12 cellular contexts compared by ENCODE assay signal in the genomic region with DNA sequence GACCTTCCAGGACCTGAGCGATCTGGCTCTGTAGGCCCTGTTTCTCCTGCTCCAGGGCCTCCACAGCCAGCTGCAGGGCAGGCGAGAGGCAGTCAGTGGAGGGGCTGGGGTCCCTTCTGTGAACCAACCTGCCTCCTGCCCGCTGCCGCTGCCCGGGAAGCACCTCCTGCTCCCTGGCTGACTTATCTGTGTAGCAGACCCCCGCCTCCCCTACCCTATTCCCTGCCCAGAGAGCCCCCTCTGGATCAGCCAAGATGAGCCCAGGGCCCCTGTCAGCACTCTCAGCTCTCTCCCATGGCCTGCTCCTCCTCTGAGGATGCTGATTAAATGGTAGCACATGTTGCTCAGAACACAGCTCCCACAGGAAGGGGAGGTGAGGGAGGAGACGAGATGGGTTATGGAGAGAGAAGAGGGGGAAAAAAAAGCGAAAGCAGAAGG. TPM values are rescaled to one million over a fixed set of nuclear protein-coding genes. Genes with fewer than 3 reads are reported as not detected.
DNase-seq lines count a peak whose midpoint lies in the region; ATAC-seq and TF ChIP-seq lines count a peak whose summit lies in the region.
"Had no signal": no experiment of that assay in that cellular context is flagged by ENCODE, and none has a peak within 500 bp of the region (broad histone marks: within the 10 kb centered on the region; RNA-seq: fewer than 3 reads in every experiment).

No MANE protein-coding gene starts in this region.

- peak overlapping the region; percentile 98 for H2AK5ac ChIP-seq in neuronal stem cell (ENCODE audit: low read depth, low read length)

- POLR2A ChIA-PET in CD4-positive, alpha-beta T cell (lab: Charles Lee) = no interaction called here

- no peaks in the 10 kb centered on the region for H3K36me3 Mint-ChIP-seq in CD4-positive, alpha-beta T cell (ENCODE audit: low read depth)

- no CpG with 5 or more reads among the region's 8 CpGs for WGBS in neuronal stem cell (ENCODE audit: extremely low coverage in 2 of 2, insufficient read length in 2 of 2, insufficient replicate concordance in 1 of 2), 2 donors

- no peaks in the 10 kb centered on the region for H3K9me3 Mint-ChIP-seq in CD4-positive, alpha-beta T cell
- H3K9me3 Mint-ChIP-seq: activated naive CD4-positive, alpha-beta T cell treated with anti-CD3 and anti-CD28 coated beads for 36 hours had no signal

- peaks cover 15% of the 10 kb centered on the region for H3K79me1 ChIP-seq in neuronal stem cell (ENCODE audit: low read depth, low read length)

- H3K4me1 Mint-ChIP-seq in CD4-positive, alpha-beta T cell (ENCODE audit: low read depth) = peaks cover 13% of the 10 kb centered on the region

- H3K27me3 Mint-ChIP-seq in CD4-positive, alpha-beta T cell = peaks cover 68% of the 10 kb centered on the region

- peak overlapping the region; percentile 94 for H2BK15ac ChIP-seq in neuronal stem cell (ENCODE audit: low read length)

- H3K27ac Mint-ChIP-seq in CD4-positive, alpha-beta T cell = no peak overlapping the region
- H3K27ac Mint-ChIP-seq: activated naive CD4-positive, alpha-beta T cell treated with anti-CD3 and anti-CD28 coated beads for 36 hours had no signal

- H3K18ac ChIP-seq in neuronal stem cell (ENCODE audit: low read length) = peak overlapping the region; percentile 100

- H4K8ac ChIP-seq in neuronal stem cell (ENCODE audit: low read depth, low read length) = no peak overlapping the region

- peak overlapping the region; percentile 97 for H3K23ac ChIP-seq in neuronal stem cell (ENCODE audit: low read depth, low read length, poor library complexity)

- intact Hi-C loops in CD4-positive, alpha-beta T cell (cut with DNase I, micrococcal nuclease) = loop anchor here in 1 of 2 experiments (5.0 kb wide), 1 partner anchor 48 kb away; no protein-coding TSS in a partner anchor

- H3K27me3 ChIP-seq in SJCRH30 (peaks cover 5% of the 10 kb centered on the region; the same call in 1 of the 2 replicates), neuronal stem cell (ENCODE audit: control insufficient read depth in 3 of 3, insufficient read depth in 3 of 3, low read depth in 1 of 3, low read length in 3 of 3) (peaks cover 0 to 19% (median 0%) of the 10 kb centered on the region in 3 experiments)
- peaks cover 61% of the 10 kb centered on the region for H3K27me3 ChIP-seq in CD4-positive, alpha-beta T cell (ENCODE audit: control insufficient read depth, insufficient read depth, low read length)

- H4K91ac ChIP-seq in neuronal stem cell (ENCODE audit: low read depth, low read length, poor library complexity) = peak overlapping the region; percentile 76

- no peaks in the 10 kb centered on the region for H3K9me3 ChIP-seq in SJCRH30 (replicated peaks)
- peaks cover 2 to 10% of the 10 kb centered on the region in 2 donors for H3K9me3 ChIP-seq in neuronal stem cell (replicated peaks in 1 of 2; ENCODE audit: control insufficient read depth in 2 of 2, insufficient read depth in 1 of 2, low read depth in 1 of 2, low read length in 2 of 2)
- no peaks in the 10 kb centered on the region for H3K9me3 ChIP-seq in CD4-positive, alpha-beta T cell (ENCODE audit: control insufficient read depth, low read length)

- H3K36me3 ChIP-seq in SJCRH30 (peaks cover 46% of the 10 kb centered on the region), neuronal stem cell (replicated peaks in 1 of 2; ENCODE audit: control insufficient read depth in 2 of 2, insufficient read depth in 2 of 2, low read length in 2 of 2) (peaks cover 32 to 47% of the 10 kb centered on the region in 2 donors)

- peak overlapping the region; percentile 100 for H2BK12ac ChIP-seq in neuronal stem cell (ENCODE audit: low read length)

- H3K4me1 ChIP-seq in SJCRH30 (peaks cover 39% of the 10 kb centered on the region), neuronal stem cell (ENCODE audit: control insufficient read depth in 2 of 2, insufficient read depth in 1 of 2, low read depth in 1 of 2, low read length in 2 of 2) (peaks cover 34 to 45% of the 10 kb centered on the region in 2 donors)

- H3K14ac ChIP-seq in neuronal stem cell (ENCODE audit: low read length) = peak overlapping the region; percentile 97

- DNase-seq in AG08396 (ENCODE audit: low spot score) = peak; percentile 45
- no peak for DNase-seq in SJCRH30
- DNase-seq in foreskin fibroblast = peak in 1 of 2 donors; percentile 71
- DNase-seq in neuronal stem cell (ENCODE audit: low spot score) = no peak
- no peak for DNase-seq in KBM-7
- DNase-seq in CD4-positive, alpha-beta T cell = no peak
- DNase-seq in stimulated activated naive CD8-positive, alpha-beta T cell treated with anti-CD3 and anti-CD28 coated beads, Interleukin-15, Interleukin-2, amounts not matched to agents 100 U/mL and 50 U/mL, for 24 hours = no peak
- DNase-seq: activated naive CD4-positive, alpha-beta T cell treated with anti-CD3 and anti-CD28 coated beads for 36 hours; MM.1S had no signal

- H2BK5ac ChIP-seq in neuronal stem cell (ENCODE audit: low read length) = peak overlapping the region; percentile 100

- in situ Hi-C loops in KBM-7 (cut with MboI; ENCODE audit: low pct_unique_long_range_greater_than_20kb, low sequenced_read_pairs) = no loop called here

- peak overlapping the region; percentile 99 for H3K9ac ChIP-seq in neuronal stem cell (ENCODE audit: low read depth, low read length, poor library complexity)

- no peak for TF ChIP-seq CTCF in foreskin fibroblast (IDR thresholded peaks at IDR 0.05; ENCODE audit: low read depth, low read length)
- no peak for TF ChIP-seq CTCF in CD4-positive, alpha-beta T cell (IDR thresholded peaks at IDR 0.05)

- H2AFZ ChIP-seq in neuronal stem cell (ENCODE audit: low read length) = no peak overlapping the region

- no peak for ATAC-seq in HG03039 (IDR thresholded peaks at IDR 0.05; ENCODE audit: unreplicated experiment)
- ATAC-seq in CD4-positive, alpha-beta T cell (ENCODE audit: poor library complexity) = no peak
- no peak for ATAC-seq in stimulated activated naive CD8-positive, alpha-beta T cell treated with anti-CD3 and anti-CD28 coated beads, Interleukin-15, Interleukin-2, amounts not matched to agents 100 U/mL and 50 U/mL, for 24 hours

- CTCF ChIA-PET in CD4-positive, alpha-beta T cell (lab: Charles Lee) = interaction anchor here (1.0 kb wide), 1 partner anchor 14 kb away, joined by 3 read pairs; no protein-coding TSS in a partner anchor

- peak overlapping the region; percentile 98 for H3K27ac ChIP-seq in SJCRH30
- peak overlapping the region; percentile 100 for H3K27ac ChIP-seq in neuronal stem cell (replicated peaks; ENCODE audit: low read length)
- no peak overlapping the region for H3K27ac ChIP-seq in CD4-positive, alpha-beta T cell (ENCODE audit: low read depth, low read length)
- H3K27ac ChIP-seq: epithelial cell of prostate, VCaP had no signal

- no peak overlapping the region for H3K4me3 Mint-ChIP-seq in CD4-positive, alpha-beta T cell
- H3K4me3 Mint-ChIP-seq: activated naive CD4-positive, alpha-beta T cell treated with anti-CD3 and anti-CD28 coated beads for 36 hours had no signal

- peak overlapping the region; percentile 64 for H2BK120ac ChIP-seq in neuronal stem cell (ENCODE audit: low read depth, low read length)

- peak overlapping the region; percentile 96 for H3K4me2 ChIP-seq in neuronal stem cell (ENCODE audit: insufficient read depth, low read length, poor library complexity, severe bottlenecking)

- H3K4ac ChIP-seq in neuronal stem cell (ENCODE audit: low read length) = peak overlapping the region; percentile 93

- peak overlapping the region; percentile 96 for H3K4me3 ChIP-seq in SJCRH30
- H3K4me3 ChIP-seq in foreskin fibroblast (ENCODE audit: low read depth in 1 of 2, low read length in 2 of 2) = peak overlapping the region; percentile 52 to 64
- H3K4me3 ChIP-seq in neuronal stem cell (ENCODE audit: low read length in 2 of 2) = peak overlapping the region; percentile 83 to 99

RNA-seq across cellular contexts. Expression of a gene that starts 1.9 kb away (rescaled TPM):
- total RNA-seq in SJCRH30 (2014; rRNA removed; shearing (Covaris generic)) = 356 and 359 TPM in 2 replicates
- 150 TPM for polyA plus RNA-seq in neuronal stem cell (2013, experiment 1 of 2)
- polyA plus RNA-seq in neuronal stem cell (2013, experiment 2 of 2) = 143 TPM
- total RNA-seq in CD4-positive, alpha-beta T cell = not detected
- total RNA-seq: activated naive CD4-positive, alpha-beta T cell treated with anti-CD3 and anti-CD28 coated beads for 36 hours had no signal

RNA-seq across cellular contexts. Expression of a gene that starts 30.1 kb away (rescaled TPM):
- total RNA-seq in SJCRH30 (2014; rRNA removed; shearing (Covaris generic)) = 0.43 and 0.85 TPM in 2 replicates
- polyA plus RNA-seq in neuronal stem cell (2013, experiment 1 of 2) = 479 TPM
- polyA plus RNA-seq in neuronal stem cell (2013, experiment 2 of 2) = 474 TPM
- 1 to 10 TPM; 3.2 to 4.2 TPM for total RNA-seq in CD4-positive, alpha-beta T cell

RNA-seq across cellular contexts. Expression of a gene that starts 33.4 kb away (rescaled TPM):
- 0.05 TPM in 1 of 2 replicates, not detected in the other for total RNA-seq in SJCRH30 (2014; rRNA removed; shearing (Covaris generic))
- 0.89 TPM for polyA plus RNA-seq in neuronal stem cell (2013, experiment 1 of 2)
- polyA plus RNA-seq in neuronal stem cell (2013, experiment 2 of 2) = 0.54 TPM
- total RNA-seq in CD4-positive, alpha-beta T cell = not detected
- total RNA-seq: activated naive CD4-positive, alpha-beta T cell treated with anti-CD3 and anti-CD28 coated beads for 36 hours had no signal

RNA-seq across cellular contexts. Expression of a gene that starts 53.0 kb away (rescaled TPM):
- total RNA-seq in SJCRH30 (2014; rRNA removed; shearing (Covaris generic)) = 8.6 and 9.9 TPM in 2 replicates
- 48.9 TPM for polyA plus RNA-seq in neuronal stem cell (2013, experiment 1 of 2)
- polyA plus RNA-seq in neuronal stem cell (2013, experiment 2 of 2) = 45.3 TPM
- 10 to 100 TPM; 10.6 to 12.0 TPM for total RNA-seq in CD4-positive, alpha-beta T cell

RNA-seq across cellular contexts. Expression of a gene that starts 53.3 kb away (rescaled TPM):
- 29.1 and 33.7 TPM in 2 replicates for total RNA-seq in SJCRH30 (2014; rRNA removed; shearing (Covaris generic))
- polyA plus RNA-seq in neuronal stem cell (2013, experiment 1 of 2) = 32.9 TPM
- 33.3 TPM for polyA plus RNA-seq in neuronal stem cell (2013, experiment 2 of 2)
- total RNA-seq in CD4-positive, alpha-beta T cell = 10 to 100 TPM; 44.2 to 50.9 TPM

Comparison
In these comparisons a context has a peak if more than half of its experiments do, and no peak if none do; other contexts are left out.
1. RNA of a gene that starts 1.9 kb away (total RNA-seq): 356 to 359 TPM in SJCRH30; not detected in CD4-positive, alpha-beta T cell; every median in the first group is over 100 times any median in the second.
2. Peak in every context shown above with its lines, with median percentiles within 50 percentile points of each other: H3K4me3 ChIP-seq.